Comparison of ENCODE assay signal across 8 cellular contexts in genomic region chr16:69481901-69482341, GRCh38. TPM values are rescaled to one million over a fixed set of nuclear protein-coding genes. Genes with fewer than 3 reads are reported as not detected.
DNase-seq lines count a peak whose midpoint lies in the region; ATAC-seq and TF ChIP-seq lines count a peak whose summit lies in the region.

No MANE protein-coding gene starts in this region.

- DNase-seq in AG04450 (ENCODE audit: low read depth, low spot score) (no peak), NT2/D1 (ENCODE audit: low read depth, low spot score) (no peak), COLO668 (lab: John Stamatoyannopoulos, UW; ENCODE audit: unreplicated experiment) (no peak), GM19238 (ENCODE audit: insufficient read length, low spot score) (no peak), NCI-H1694 (lab: John Stamatoyannopoulos, UW) (no peak), NCI-H2081 treated with DMSO at 0.1 percent for 48 hours (lab: John Stamatoyannopoulos, UW) (no peak)

- peak overlapping the region; percentile 17 for H3K9ac ChIP-seq in NT2/D1 (ENCODE audit: insufficient read length, low read depth)

- H3K27ac ChIP-seq in AG04450 (ENCODE audit: low read depth, low read length): peak overlapping the region; percentile 47
- peak overlapping the region; percentile 13 for H3K27ac ChIP-seq in muscle layer of duodenum (ENCODE audit: low read length)

- POLR2A ChIA-PET in AG04450 (lab: Yijun Ruan, JAX): no interaction called here

- TF ChIP-seq CTCF in AG04450 (IDR thresholded peaks at IDR 0.05; ENCODE audit: low read depth, low read length): no peak

- H3K4me3 ChIP-seq in AG04450 (ENCODE audit: low read depth, low read length): no peak overlapping the region
- H3K4me3 ChIP-seq in NT2/D1 (ENCODE audit: insufficient read length, low read depth): no peak overlapping the region
- no peak overlapping the region for H3K4me3 ChIP-seq in muscle layer of duodenum (ENCODE audit: low read depth in 1 of 2, low read length in 2 of 2)

- H3K9me3 ChIP-seq in AG04450 (ENCODE audit: control insufficient read depth, insufficient read depth, low read length) (no peaks in the 10 kb centered on the region), NT2/D1 (ENCODE audit: insufficient read depth, low read length) (no peaks in the 10 kb centered on the region), muscle layer of duodenum (ENCODE audit: control insufficient read depth in 1 of 2, low read length in 2 of 2) (no peaks in the 10 kb centered on the region)

- peaks cover 3% of the 10 kb centered on the region for H3K4me1 ChIP-seq in NT2/D1 (ENCODE audit: insufficient read depth, insufficient read length)
- peaks cover 0 to 10% of the 10 kb centered on the region in 2 donors for H3K4me1 ChIP-seq in muscle layer of duodenum (ENCODE audit: control insufficient read depth in 1 of 2, insufficient read depth in 2 of 2, low read length in 2 of 2)

- H3K27me3 ChIP-seq in AG04450 (ENCODE audit: control insufficient read depth, insufficient read depth, low read length) (no peaks in the 10 kb centered on the region), NT2/D1 (ENCODE audit: insufficient read depth, insufficient read length) (no peaks in the 10 kb centered on the region), muscle layer of duodenum (ENCODE audit: low read depth, low read length) (no peaks in the 10 kb centered on the region)

- CTCF ChIA-PET in AG04450 (lab: Charles Lee): no interaction called here

- peak; percentile 96 for ATAC-seq in esophagus mucosa

- no peaks in the 10 kb centered on the region for H3K36me3 ChIP-seq in NT2/D1 (ENCODE audit: insufficient read depth, insufficient read length, low read length)
- H3K36me3 ChIP-seq in muscle layer of duodenum (ENCODE audit: control insufficient read depth in 1 of 2, insufficient read depth in 2 of 2, low read length in 2 of 2): no peaks in the 10 kb centered on the region

RNA-seq across cellular contexts. Expression of gene CYB5B, which starts 57.5 kb away (rescaled TPM):
- polyA plus RNA-seq in AG04450 (2011; rRNA removed): 148 and 155 TPM in 2 replicates
- 83.9 and 91.5 TPM in 2 replicates for polyA minus RNA-seq in AG04450 (2011; rRNA and poly(A)+ RNA removed)
- total RNA-seq in esophagus mucosa: 83.7 TPM
